In genomic region chr7:115060095-115060830, GRCh38 we compare ENCODE assay signal across 11 cellular contexts.
DNase-seq lines count a peak whose midpoint lies in the region; ATAC-seq lines count a peak whose summit lies in the region.
"Had no signal": no experiment of that assay in that cellular context is flagged by ENCODE, and none has a peak within 500 bp of the region (broad histone marks: within the 10 kb centered on the region; RNA-seq: fewer than 3 reads in every experiment).

No MANE protein-coding gene starts in this region.

- DNase-seq in CD1c-positive myeloid dendritic cell (ENCODE audit: extremely low spot score): peak; percentile 82
- DNase-seq in NOMO-1 (lab: John Stamatoyannopoulos, UW; ENCODE audit: unreplicated experiment in 2 of 2): peak; percentile 19 to 80
- no peak for DNase-seq in NCI-H187 (lab: John Stamatoyannopoulos, UW)
- DNase-seq in COLO668 (lab: John Stamatoyannopoulos, UW; ENCODE audit: unreplicated experiment): no peak
- DNase-seq in NCI-H146 treated with DMSO at 0.1 percent for 48 hours (lab: John Stamatoyannopoulos, UW; ENCODE audit: unreplicated experiment): no peak
- no peak for DNase-seq in HPDE6-E6E7 (ENCODE audit: extremely low spot score)
- DNase-seq: aorta; effector memory CD4-positive, alpha-beta T cell; NCI-H1930 had no signal

- ATAC-seq in GM19455 (IDR thresholded peaks at IDR 0.05; ENCODE audit: unreplicated experiment) (peak; percentile 63), HG02938 (IDR thresholded peaks at IDR 0.05; ENCODE audit: unreplicated experiment) (peak; percentile 70)

Comparison
In these comparisons a context has a peak if more than half of its experiments do, and no peak if none do; other contexts are left out.
1. DNase-seq: peak in CD1c-positive myeloid dendritic cell (single experiment) and NOMO-1 (2 of 2); none in NCI-H187 (0 of 2), COLO668 (single experiment), NCI-H146 treated with DMSO at 0.1 percent for 48 hours (single experiment) and HPDE6-E6E7 (single experiment).